13 cellular contexts compared by ENCODE assay signal in genomic region chr6:107711953-107712522, GRCh38.
A peak's percentile ranks its signal among the peaks of the same experiment; 100 is the strongest.
DNase-seq lines count a peak whose midpoint lies in the region; ATAC-seq and TF ChIP-seq lines count a peak whose summit lies in the region.
"Had no signal": no experiment of that assay in that cellular context is flagged by ENCODE, and none has a peak within 500 bp of the region (broad histone marks: within the 10 kb centered on the region; RNA-seq: fewer than 3 reads in every experiment).

No MANE protein-coding gene starts in this region.

- no peak for TF ChIP-seq CTCF in heart right ventricle (IDR thresholded peaks at IDR 0.05)

- peak overlapping the region in 4 of 10 donors; percentile 20 to 42 (median 34) for H3K4me3 ChIP-seq in heart right ventricle
- H3K4me3 ChIP-seq in thymus (ENCODE audit: low read length): no peak overlapping the region

- no peaks in the 10 kb centered on the region for H3K9me3 ChIP-seq in heart right ventricle
- H3K9me3 ChIP-seq in thymus (ENCODE audit: control insufficient read depth): no peaks in the 10 kb centered on the region

- peak overlapping the region in 1 of 10 donors; percentile 20 for H3K27ac ChIP-seq in heart right ventricle
- peak overlapping the region; percentile 31 for H3K27ac ChIP-seq in thymus (ENCODE audit: low read depth)
- H3K27ac ChIP-seq in caudate nucleus (ENCODE audit: low read depth, low read length): no peak overlapping the region
- H3K27ac ChIP-seq: epithelial cell of prostate, VCaP had no signal

- peak in 6 of 8 donors; percentile 23 to 74 (median 48) for ATAC-seq in heart right ventricle
- no peak for ATAC-seq in Right ventricle myocardium inferior
- ATAC-seq in SK-N-SH treated with all-trans-retinoic acid at 6 μM for 48 hours: peak; percentile 18; the same call in 2 of the 3 replicates
- ATAC-seq in GM19397 (IDR thresholded peaks at IDR 0.05; ENCODE audit: unreplicated experiment): no peak

- H3K36me3 ChIP-seq in heart right ventricle (no peaks in the 10 kb centered on the region), thymus (ENCODE audit: control insufficient read depth, insufficient read depth) (no peaks in the 10 kb centered on the region)

- WGBS in heart right ventricle, 2 donors: 29 to 49% methylated on average over 6 of the region's 6 CpGs
- WGBS in thymus: 68% methylated on average over 6 of the region's 6 CpGs

- H3K4me1 ChIP-seq in heart right ventricle (peaks cover 0 to 27% (median 21%) of the 10 kb centered on the region in 9 donors), thymus (ENCODE audit: control insufficient read depth, insufficient read depth, low read length) (peaks cover 17% of the 10 kb centered on the region)

- intact Hi-C loops in heart right ventricle (cut with DNase I): no loop called here
- intact Hi-C loops in Right ventricle myocardium inferior (cut with DNase I): no loop called here

- no peak for DNase-seq in heart right ventricle
- DNase-seq in Right ventricle myocardium inferior (ENCODE audit: missing footprints): no peak
- peak; percentile 20 for DNase-seq in islet precursor cell
- no peak for DNase-seq in stimulated activated CD4-positive, alpha-beta T cell treated with anti-CD3 and anti-CD28 coated beads, Interleukin-4, amount 100 ng/mL, for 1 hour
- DNase-seq in caudate nucleus (lab: John Stamatoyannopoulos, UW): no peak
- DNase-seq: C1 segment of cervical spinal cord, GF-D8, mesendoderm had no signal

- H3K27me3 ChIP-seq in heart right ventricle: peaks cover 0 to 15% (median 0%) of the 10 kb centered on the region in 7 donors
- no peaks in the 10 kb centered on the region for H3K27me3 ChIP-seq in thymus (ENCODE audit: control insufficient read depth, insufficient read depth)

TF ChIP-seq in SK-N-SH treated with all-trans-retinoic acid at 6 μM for 48 hours, 23 proteins besides CTCF, POLR2A, EP300 and RAD21:
- TF ChIP-seq TCF4 (CRISPR knock-in tag; IDR thresholded peaks at IDR 0.05; ENCODE audit: borderline replicate concordance) (peak; percentile 71; the same call in 1 of the 2 replicates), GLIS3 (CRISPR knock-in tag; IDR thresholded peaks at IDR 0.05) (no peak)

Comparison
In these comparisons a context has a peak if more than half of its experiments do, and no peak if none do; other contexts are left out.
1. ATAC-seq: peak in heart right ventricle (6 of 8) and SK-N-SH treated with all-trans-retinoic acid at 6 μM for 48 hours (single experiment); none in Right ventricle myocardium inferior (single experiment) and GM19397 (single experiment).